In the genomic region with DNA sequence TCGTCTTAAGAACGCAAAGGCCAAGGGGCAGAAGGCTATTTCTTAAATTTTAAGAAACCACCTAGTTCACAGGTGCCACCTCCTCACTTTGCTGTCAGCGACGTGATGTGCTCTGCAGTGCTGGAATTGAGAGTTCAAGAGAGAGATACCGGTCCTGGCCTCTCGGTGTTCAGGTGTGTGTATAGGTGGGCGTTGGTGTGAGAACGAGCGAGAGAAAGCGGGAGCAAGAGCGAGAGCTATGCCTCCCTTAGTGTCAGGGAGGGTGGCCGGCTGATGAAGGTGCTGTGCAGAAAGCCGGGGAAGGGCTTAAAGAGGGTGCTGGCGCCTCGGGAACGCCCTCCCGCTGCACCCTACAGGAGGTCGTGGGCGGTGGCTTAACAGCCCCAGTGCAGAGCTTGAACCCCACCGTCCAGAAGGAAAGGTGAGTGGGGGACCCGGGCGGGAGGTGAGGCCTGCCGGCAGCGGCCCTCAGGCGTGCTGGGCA, we compare ENCODE assay signal across 8 cellular contexts.
DNase-seq lines count a peak whose midpoint lies in the region; ATAC-seq and TF ChIP-seq lines count a peak whose summit lies in the region.

No MANE protein-coding gene starts in this region.

- CTCF ChIA-PET in AG04450 (lab: Charles Lee), result no interaction called here

- peak overlapping the region; percentile 80 for H3K4me3 Mint-ChIP-seq in activated T-helper 17 cell treated with anti-CD3 and anti-CD28 coated beads, Interleukin-2, amount 50 U/mL, for 72 hours
- H3K4me3 Mint-ChIP-seq in memory B cell, result peak overlapping the region; percentile 85

- H3K4me3 ChIP-seq in AG04450 (ENCODE audit: low read depth, low read length) (peak overlapping the region; percentile 32; the same call in 1 of the 2 replicates), H7 (ENCODE audit: insufficient read depth, low read depth, low read length) (peak overlapping the region; percentile 68)

- H3K9me3 ChIP-seq in AG04450 (ENCODE audit: control insufficient read depth, insufficient read depth, low read length), result peaks cover 15% of the 10 kb centered on the region; the same call in 1 of the 2 replicates

- peaks cover 79% of the 10 kb centered on the region for H3K27me3 Mint-ChIP-seq in activated T-helper 17 cell treated with anti-CD3 and anti-CD28 coated beads, Interleukin-2, amount 50 U/mL, for 72 hours
- H3K27me3 Mint-ChIP-seq in memory B cell, result peaks cover 35% of the 10 kb centered on the region

- peaks cover 4% of the 10 kb centered on the region for H3K4me1 Mint-ChIP-seq in activated T-helper 17 cell treated with anti-CD3 and anti-CD28 coated beads, Interleukin-2, amount 50 U/mL, for 72 hours
- H3K4me1 Mint-ChIP-seq in memory B cell, result peaks cover 40% of the 10 kb centered on the region

- DNase-seq in AG04450 (ENCODE audit: low read depth, low spot score) (no peak), H7 (peak; percentile 58), memory B cell (ENCODE audit: low spot score in 2 of 2) (peak in 1 of 2 donors; percentile 25), NCI-H2196 (lab: John Stamatoyannopoulos, UW; ENCODE audit: unreplicated experiment) (no peak), NCI-H226 (no peak)
- DNase-seq in effector CD8-positive, alpha-beta T cell (lab: John Stamatoyannopoulos, UW), result no peak

- peaks cover 8% of the 10 kb centered on the region for H3K36me3 Mint-ChIP-seq in activated T-helper 17 cell treated with anti-CD3 and anti-CD28 coated beads, Interleukin-2, amount 50 U/mL, for 72 hours (ENCODE audit: low read depth)
- H3K36me3 Mint-ChIP-seq in memory B cell, result peaks cover 4% of the 10 kb centered on the region

- no peak overlapping the region for H3K27ac Mint-ChIP-seq in activated T-helper 17 cell treated with anti-CD3 and anti-CD28 coated beads, Interleukin-2, amount 50 U/mL, for 72 hours
- H3K27ac Mint-ChIP-seq in memory B cell, result no peak overlapping the region

- H3K27ac ChIP-seq in AG04450 (ENCODE audit: low read depth, low read length), result no peak overlapping the region

- peaks cover 70% of the 10 kb centered on the region for H3K27me3 ChIP-seq in AG04450 (ENCODE audit: control insufficient read depth, insufficient read depth, low read length)
- peaks cover 69% of the 10 kb centered on the region for H3K27me3 ChIP-seq in H7 (ENCODE audit: control insufficient read depth, insufficient read depth, low read length)

- TF ChIP-seq CTCF in AG04450 (IDR thresholded peaks at IDR 0.05; ENCODE audit: low read depth, low read length), result no peak

- ATAC-seq in activated T-helper 17 cell treated with anti-CD3 and anti-CD28 coated beads, Interleukin-2, amount 50 U/mL, for 72 hours (replicated peaks), result peak; percentile 8
- ATAC-seq in memory B cell (ENCODE audit: low read depth) (peak; percentile 7), HG03196 (IDR thresholded peaks at IDR 0.05; ENCODE audit: unreplicated experiment) (no peak)

- POLR2A ChIA-PET in AG04450 (lab: Yijun Ruan, JAX), result no interaction called here

- H3K36me3 ChIP-seq in H7 (replicated peaks; ENCODE audit: control insufficient read depth, insufficient read depth, low read length), result no peaks in the 10 kb centered on the region

- H3K9me3 Mint-ChIP-seq in activated T-helper 17 cell treated with anti-CD3 and anti-CD28 coated beads, Interleukin-2, amount 50 U/mL, for 72 hours, result peaks cover 6% of the 10 kb centered on the region
- H3K9me3 Mint-ChIP-seq in memory B cell, result peaks cover 8% of the 10 kb centered on the region
